Comparison of ENCODE assay signal across 1 cellular context in genomic region chr6:7725412-7725811, GRCh38.
TF ChIP-seq lines count a peak whose summit lies in the region.

No MANE protein-coding gene starts in this region.

TF ChIP-seq in GM12878, 131 proteins besides CTCF, POLR2A, EP300 and RAD21 (continued from another document):
- TF ChIP-seq RELB (IDR thresholded peaks at IDR 0.05; ENCODE audit: low read depth) (no peak), IKZF2 (IDR thresholded peaks at IDR 0.05) (no peak)
